15 cellular contexts compared by ENCODE assay signal in genomic region chr2:183001948-183002347, GRCh38.
"Had no signal": no experiment of that assay in that cellular context is flagged by ENCODE, and none has a peak within 500 bp of the region (broad histone marks: within the 10 kb centered on the region; RNA-seq: fewer than 3 reads in every experiment).

No MANE protein-coding gene starts in this region.

- H3K27me3 Mint-ChIP-seq: activated CD4-positive, alpha-beta T cell treated with anti-CD3 and anti-CD28 coated beads for 36 hours; activated CD8-positive, alpha-beta T cell treated with anti-CD3 and anti-CD28 coated beads for 36 hours; activated naive CD8-positive, alpha-beta T cell treated with anti-CD3 and anti-CD28 coated beads, Interleukin-2, amount 50 U/mL, for 24 hours; type B pancreatic cell had no signal

- H3K9me3 Mint-ChIP-seq: activated CD8-positive, alpha-beta T cell treated with anti-CD3 and anti-CD28 coated beads for 36 hours; activated naive CD8-positive, alpha-beta T cell treated with anti-CD3 and anti-CD28 coated beads, Interleukin-2, amount 50 U/mL, for 24 hours; nephron progenitor cell; type B pancreatic cell had no signal

- ATAC-seq: activated CD4-positive, alpha-beta T cell treated with anti-CD3 and anti-CD28 coated beads for 36 hours; activated CD8-positive, alpha-beta T cell treated with anti-CD3 and anti-CD28 coated beads for 36 hours; activated naive CD8-positive, alpha-beta T cell treated with anti-CD3 and anti-CD28 coated beads, Interleukin-2, amount 50 U/mL, for 24 hours; gastrocnemius medialis; heart right ventricle; left ventricle myocardium superior; psoas muscle had no signal

- H3K4me1 Mint-ChIP-seq: activated CD4-positive, alpha-beta T cell treated with anti-CD3 and anti-CD28 coated beads for 36 hours; activated naive CD8-positive, alpha-beta T cell treated with anti-CD3 and anti-CD28 coated beads, Interleukin-2, amount 50 U/mL, for 24 hours; nephron progenitor cell had no signal

- DNase-seq: activated CD4-positive, alpha-beta T cell treated with anti-CD3 and anti-CD28 coated beads for 36 hours; activated CD8-positive, alpha-beta memory T cell treated with anti-CD3 and anti-CD28 coated beads, Interleukin-2, amount 50 U/mL, for 4 hours; activated CD8-positive, alpha-beta T cell treated with anti-CD3 and anti-CD28 coated beads for 36 hours; activated naive CD4-positive, alpha-beta T cell treated with Interleukin-2 at 50 U/mL for 16 hours; activated naive CD8-positive, alpha-beta T cell treated with anti-CD3 and anti-CD28 coated beads, Interleukin-2, amount 50 U/mL, for 24 hours; gastrocnemius medialis; heart right ventricle; left ventricle myocardium superior; mesendoderm; nephron progenitor cell; psoas muscle; sigmoid colon; stimulated activated CD4-positive, alpha-beta T cell treated with anti-CD3 and anti-CD28 coated beads, Interleukin-12 subunit alpha, Interleukin-12 subunit beta, amount 100 ng/mL, for 4 hours; stimulated activated naive CD4-positive, alpha-beta T cell had no signal

- H3K27ac Mint-ChIP-seq: activated CD4-positive, alpha-beta T cell treated with anti-CD3 and anti-CD28 coated beads for 36 hours; activated CD8-positive, alpha-beta T cell treated with anti-CD3 and anti-CD28 coated beads for 36 hours; activated naive CD8-positive, alpha-beta T cell treated with anti-CD3 and anti-CD28 coated beads, Interleukin-2, amount 50 U/mL, for 24 hours; nephron progenitor cell; type B pancreatic cell had no signal

- H3K4me3 Mint-ChIP-seq: activated CD4-positive, alpha-beta T cell treated with anti-CD3 and anti-CD28 coated beads for 36 hours; activated CD8-positive, alpha-beta T cell treated with anti-CD3 and anti-CD28 coated beads for 36 hours; activated naive CD8-positive, alpha-beta T cell treated with anti-CD3 and anti-CD28 coated beads, Interleukin-2, amount 50 U/mL, for 24 hours; nephron progenitor cell; type B pancreatic cell had no signal
